Comparison of ENCODE assay signal across 9 cellular contexts in genomic region chr3:187025656-187026320, GRCh38.
DNase-seq lines count a peak whose midpoint lies in the region; ATAC-seq and TF ChIP-seq lines count a peak whose summit lies in the region.
"Had no signal": no experiment of that assay in that cellular context is flagged by ENCODE, and none has a peak within 500 bp of the region (broad histone marks: within the 10 kb centered on the region; RNA-seq: fewer than 3 reads in every experiment).

No MANE protein-coding gene starts in this region.

- H3K36me3 ChIP-seq in DOHH2 (ENCODE audit: control insufficient read depth, low read length): peaks cover 82% of the 10 kb centered on the region
- H3K36me3 ChIP-seq in lower lobe of right lung: no peaks in the 10 kb centered on the region
- no peaks in the 10 kb centered on the region for H3K36me3 ChIP-seq in adrenal gland (replicated peaks in 1 of 2)

- WGBS in adrenal gland, 4 donors: 56 to 68% (median 60%) methylated on average over 8 to 9 of the region's 9 CpGs

- H4K20me1 ChIP-seq in DOHH2 (ENCODE audit: control insufficient read depth, insufficient read depth, low read depth, low read length): peaks cover 16% of the 10 kb centered on the region

- no peak for TF ChIP-seq CTCF in DOHH2 (IDR thresholded peaks at IDR 0.05; ENCODE audit: low read depth, low read length, poor library complexity, severe bottlenecking)
- TF ChIP-seq CTCF in lower lobe of right lung (IDR thresholded peaks at IDR 0.05): no peak
- TF ChIP-seq CTCF in adrenal gland (IDR thresholded peaks at IDR 0.05): no peak

- H3F3A ChIP-seq in DOHH2 (ENCODE audit: control insufficient read depth, insufficient read depth): peaks cover 67% of the 10 kb centered on the region

- H3K27ac ChIP-seq in DOHH2 (ENCODE audit: low read depth, low read length) (peak overlapping the region; percentile 98), lower lobe of right lung (peak overlapping the region; percentile 2), adrenal gland (no peak overlapping the region)

- ATAC-seq in HG02588 (IDR thresholded peaks at IDR 0.05; ENCODE audit: unreplicated experiment) (peak; percentile 9), lower lobe of right lung (no peak)
- peak; percentile 44 to 52 for ATAC-seq in activated CD4-positive, CD25-positive, alpha-beta regulatory T cell treated with anti-CD3 and anti-CD28 coated beads, Interleukin-2, amount 50 U/mL, for 24 hours

- no peaks in the 10 kb centered on the region for H3K9me3 ChIP-seq in DOHH2 (ENCODE audit: control insufficient read depth, insufficient read depth, low read length)
- H3K9me3 ChIP-seq in lower lobe of right lung: no peaks in the 10 kb centered on the region
- no peaks in the 10 kb centered on the region for H3K9me3 ChIP-seq in adrenal gland (replicated peaks in 1 of 3)

- H3K27me3 ChIP-seq in DOHH2 (ENCODE audit: control insufficient read depth, low read length) (no peaks in the 10 kb centered on the region), lower lobe of right lung (ENCODE audit: low read depth) (no peaks in the 10 kb centered on the region), adrenal gland (no peaks in the 10 kb centered on the region)

- H3K4me2 ChIP-seq in DOHH2 (ENCODE audit: low read length): peak overlapping the region; percentile 87

- peak overlapping the region; percentile 72 for H3K4me3 ChIP-seq in DOHH2 (ENCODE audit: low read length)
- H3K4me3 ChIP-seq in lower lobe of right lung: no peak overlapping the region
- H3K4me3 ChIP-seq in adrenal gland: no peak overlapping the region

- H3K79me2 ChIP-seq in DOHH2 (ENCODE audit: control insufficient read depth, low read length): peaks cover 91% of the 10 kb centered on the region

- DNase-seq in lower lobe of right lung (no peak), NCI-H146 treated with DMSO at 0.1 percent for 48 hours (lab: John Stamatoyannopoulos, UW; ENCODE audit: unreplicated experiment) (no peak), HCEC 1CT (no peak), iPS-NIHi11 (ENCODE audit: low spot score) (no peak), adrenal gland (no peak)
- DNase-seq: NCI-H2081 treated with DMSO at 0.1 percent for 48 hours had no signal

- H3K9me2 ChIP-seq in DOHH2 (replicated peaks; ENCODE audit: control insufficient read depth, low read length): no peaks in the 10 kb centered on the region

- H3K4me1 ChIP-seq in DOHH2 (ENCODE audit: control insufficient read depth, low read length) (peaks cover 90% of the 10 kb centered on the region), lower lobe of right lung (peaks cover 28% of the 10 kb centered on the region), adrenal gland (replicated peaks in 1 of 2) (no peaks in the 10 kb centered on the region)

- TF ChIP-seq POLR2A in adrenal gland (IDR thresholded peaks at IDR 0.05): no peak

- intact Hi-C loops in lower lobe of right lung (cut with DNase I) (no loop called here), adrenal gland (cut with DNase I) (no loop called here)

Comparison
In these comparisons a context has a peak if more than half of its experiments do, and no peak if none do; other contexts are left out.
1. H3K27ac ChIP-seq: peak in DOHH2 (single experiment) and lower lobe of right lung (single experiment); none in adrenal gland (0 of 5).
2. ATAC-seq: peak in HG02588 (single experiment) and activated CD4-positive, CD25-positive, alpha-beta regulatory T cell treated with anti-CD3 and anti-CD28 coated beads, Interleukin-2, amount 50 U/mL, for 24 hours (2 of 2); none in lower lobe of right lung (0 of 2).